ENCODE assay signal across 11 cellular contexts in the genomic region with DNA sequence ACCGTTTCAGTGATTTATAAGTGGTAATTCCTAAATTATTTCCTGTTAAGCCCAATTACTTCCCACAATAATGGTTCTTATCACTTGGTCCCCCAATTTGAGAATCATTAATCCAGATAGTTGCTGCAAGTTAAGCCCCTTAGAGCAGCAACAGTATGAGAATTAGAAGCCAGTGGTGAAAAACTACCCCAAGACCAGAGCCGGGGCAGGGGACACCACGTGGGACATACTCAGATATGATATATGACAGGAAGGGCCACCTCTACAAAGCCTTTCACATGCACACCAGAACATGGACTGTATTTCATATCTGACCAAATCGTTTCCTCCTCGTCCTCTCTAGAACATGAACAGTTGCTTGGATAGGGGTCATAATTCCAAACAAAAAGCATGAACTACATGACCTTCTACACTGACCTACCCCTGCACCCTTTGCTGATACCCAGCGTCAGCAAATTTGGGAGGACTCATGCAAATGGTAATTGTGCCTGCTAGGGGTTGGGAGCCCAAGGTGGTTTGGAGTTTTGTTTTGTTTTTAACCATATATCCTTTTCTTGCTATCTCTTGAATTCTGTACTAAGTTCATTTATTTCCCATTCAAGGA. TPM values are rescaled to one million over a fixed set of nuclear protein-coding genes. Genes with fewer than 3 reads are reported as not detected.
DNase-seq lines count a peak whose midpoint lies in the region; ATAC-seq and TF ChIP-seq lines count a peak whose summit lies in the region.
"Had no signal": no experiment of that assay in that cellular context is flagged by ENCODE, and none has a peak within 500 bp of the region (broad histone marks: within the 10 kb centered on the region; RNA-seq: fewer than 3 reads in every experiment).

No MANE protein-coding gene starts in this region.

- H3K27ac ChIP-seq in HUES64 (ENCODE audit: low read depth, low read length) (no peak overlapping the region), body of pancreas (peak overlapping the region in 3 of 4 donors; percentile 97 to 100 (median 100)), stomach smooth muscle (ENCODE audit: low read length) (peak overlapping the region; percentile 92)

- H3K9me3 ChIP-seq in HUES64 (ENCODE audit: insufficient read depth, low read depth, low read length): no peaks in the 10 kb centered on the region
- H3K9me3 ChIP-seq in body of pancreas: no peaks in the 10 kb centered on the region
- H3K9me3 ChIP-seq in stomach smooth muscle (ENCODE audit: control insufficient read depth in 2 of 2, low read length in 2 of 2): no peaks in the 10 kb centered on the region

- H3K9ac ChIP-seq in HUES64 (ENCODE audit: low read depth, low read length): no peak overlapping the region
- H3K9ac ChIP-seq in stomach smooth muscle (ENCODE audit: low read length in 2 of 2): peak overlapping the region; percentile 36 to 68

- intact Hi-C loops in body of pancreas (cut with DNase I): loop anchor here (10.0 kb wide), 1 partner anchor 605 kb away; no protein-coding TSS in a partner anchor

- H3K27me3 ChIP-seq in HUES64 (ENCODE audit: insufficient read depth, low read length): peaks cover 7% of the 10 kb centered on the region; the same call in 1 of the 2 replicates
- no peaks in the 10 kb centered on the region for H3K27me3 ChIP-seq in body of pancreas
- no peaks in the 10 kb centered on the region for H3K27me3 ChIP-seq in stomach smooth muscle (ENCODE audit: control insufficient read depth in 1 of 2, insufficient read depth in 2 of 2, low read length in 2 of 2)

- H3K36me3 ChIP-seq in HUES64 (ENCODE audit: insufficient read depth, low read length) (peaks cover 33% of the 10 kb centered on the region), body of pancreas (replicated peaks in 1 of 2; ENCODE audit: insufficient read depth in 1 of 2, low read depth in 2 of 2) (no peaks in the 10 kb centered on the region), stomach smooth muscle (ENCODE audit: control insufficient read depth in 2 of 2, insufficient read depth in 2 of 2, low read length in 2 of 2) (peaks cover 7 to 12% of the 10 kb centered on the region in 2 donors)

- ATAC-seq in body of pancreas (no peak), left lobe of liver (no peak), esophagus mucosa (no peak)
- ATAC-seq: activated T-cell treated with anti-CD3 and anti-CD28 coated beads, Interleukin-2, amount 50 U/mL, for 4 hours had no signal

- H3K4me3 ChIP-seq in HUES64 (ENCODE audit: low read length): peak overlapping the region; percentile 87
- no peak overlapping the region for H3K4me3 ChIP-seq in body of pancreas
- H3K4me3 ChIP-seq in stomach smooth muscle (ENCODE audit: low read length in 2 of 2): peak overlapping the region; percentile 94 to 95

- no peak for TF ChIP-seq POLR2A in body of pancreas (IDR thresholded peaks at IDR 0.05)

- H3K4me1 ChIP-seq in HUES64 (ENCODE audit: insufficient read depth, low read length): peaks cover 64% of the 10 kb centered on the region
- H3K4me1 ChIP-seq in body of pancreas: peaks cover 67% of the 10 kb centered on the region
- H3K4me1 ChIP-seq in stomach smooth muscle (ENCODE audit: control insufficient read depth, insufficient read depth, low read length): peaks cover 47% of the 10 kb centered on the region

- 88% methylated on average over 5 of the region's 6 CpGs for whole genome bisulfite sequencing in HUES64
- 6 to 14% methylated on average over 6 of the region's 6 CpGs for WGBS in body of pancreas, 2 donors

- TF ChIP-seq CTCF in body of pancreas (IDR thresholded peaks at IDR 0.05): no peak

- DNase-seq in body of pancreas (no peak), left lobe of liver (ENCODE audit: low spot score) (peak; percentile 14), DMS53 (lab: John Stamatoyannopoulos, UW) (no peak), activated gamma-delta T cell treated with Interleukin-2 at 50 U/mL for 16 hours (no peak)
- DNase-seq in activated CD8-positive, alpha-beta memory T cell treated with anti-CD3 and anti-CD28 coated beads for 24 hours: no peak
- DNase-seq: activated T-cell treated with anti-CD3 and anti-CD28 coated beads, Interleukin-2, amount 50 U/mL, for 4 hours; KG1; NCI-H524 had no signal

RNA-seq across cellular contexts. Expression of a gene that starts 3.9 kb away (rescaled TPM):
- polyA plus RNA-seq in HUES64 (2013, experiment 1 of 2): 21.8 TPM
- polyA plus RNA-seq in HUES64 (2013, experiment 2 of 2): 23.0 TPM
- total RNA-seq in body of pancreas (10 to 100 TPM; 41.2 to 55.7 TPM), left lobe of liver (4.3 TPM), esophagus mucosa (118 TPM)

Comparison
In these comparisons a context has a peak if more than half of its experiments do, and no peak if none do; other contexts are left out.
1. H3K4me3 ChIP-seq: peak in HUES64 (single experiment) and stomach smooth muscle (2 of 2); none in body of pancreas (0 of 2).